In the genomic region with DNA sequence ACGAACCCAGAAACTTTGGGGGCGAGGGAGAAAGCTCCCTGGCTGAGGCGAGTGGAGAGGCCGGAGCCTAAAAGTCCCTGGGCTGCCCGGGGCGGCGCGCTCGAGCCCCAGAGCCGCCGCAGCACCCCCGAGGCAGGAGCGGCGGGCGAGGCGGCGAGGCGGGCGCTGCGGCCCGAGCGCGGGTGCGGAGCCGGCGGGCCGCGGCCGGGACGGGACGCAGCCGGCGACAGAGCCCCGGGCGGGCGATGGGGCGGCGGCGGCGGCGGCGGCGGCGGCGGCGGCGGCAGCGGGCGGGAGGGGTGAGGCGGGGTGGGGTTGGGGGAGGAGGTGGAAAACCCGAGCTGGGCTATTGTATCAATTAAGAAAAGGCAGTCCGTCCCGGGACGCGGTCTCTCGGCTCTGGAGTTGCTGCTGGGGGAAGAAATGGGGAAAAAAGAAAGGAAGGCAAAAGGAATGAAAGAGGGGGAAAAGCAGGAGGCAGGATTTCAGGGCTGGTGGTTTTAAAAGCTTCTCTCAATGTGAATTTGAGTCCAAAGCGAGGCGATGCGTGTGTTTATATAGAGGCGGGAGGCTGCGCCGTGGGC, we compare ENCODE assay signal across 9 cellular contexts. TPM values are rescaled to one million over a fixed set of nuclear protein-coding genes. Genes with fewer than 3 reads are reported as not detected.
DNase-seq lines count a peak whose midpoint lies in the region; ATAC-seq, FAIRE-seq and TF ChIP-seq lines count a peak whose summit lies in the region.
"Had no signal": no experiment of that assay in that cellular context is flagged by ENCODE, and none has a peak within 500 bp of the region (broad histone marks: within the 10 kb centered on the region; RNA-seq: fewer than 3 reads in every experiment).

No MANE protein-coding gene starts in this region.

- H3K9me3 Mint-ChIP-seq in IgD-negative memory B cell, result peaks cover 0 to 5% (median 0%) of the 10 kb centered on the region in 3 donors
- no peaks in the 10 kb centered on the region for H3K9me3 Mint-ChIP-seq in MCF 10A (ENCODE audit: unreplicated experiment)

- H3K27me3 ChIP-seq in BJ (ENCODE audit: control insufficient read depth, insufficient read depth, low read length) (peaks cover 55% of the 10 kb centered on the region), mesenchymal stem cell (ENCODE audit: control insufficient read depth in 1 of 2, insufficient read depth in 1 of 2, low read length in 2 of 2) (peaks cover 52 to 82% of the 10 kb centered on the region in 2 experiments)

- H2AK5ac ChIP-seq in mesenchymal stem cell (ENCODE audit: low read length, severe bottlenecking), result no peak overlapping the region

- H4K91ac ChIP-seq in mesenchymal stem cell (ENCODE audit: low read length), result no peak overlapping the region

- H3K18ac ChIP-seq in mesenchymal stem cell (ENCODE audit: low read depth in 1 of 2, low read length in 2 of 2), result no peak overlapping the region

- H2BK5ac ChIP-seq in mesenchymal stem cell (ENCODE audit: low read depth, low read length, poor library complexity, severe bottlenecking), result no peak overlapping the region

- H3K36me3 Mint-ChIP-seq in IgD-negative memory B cell, result peaks cover 3% of the 10 kb centered on the region
- no peaks in the 10 kb centered on the region for H3K36me3 Mint-ChIP-seq in MCF 10A (ENCODE audit: insufficient read depth, unreplicated experiment)

- H2BK15ac ChIP-seq in mesenchymal stem cell (ENCODE audit: low read depth, poor library complexity, severe bottlenecking), result no peak overlapping the region

- H3K4me1 ChIP-seq in mesenchymal stem cell (ENCODE audit: control insufficient read depth, insufficient read depth, low read depth, low read length), result peaks cover 48% of the 10 kb centered on the region

- TF ChIP-seq CTCF in BJ (IDR thresholded peaks at IDR 0.05; ENCODE audit: insufficient read depth, low read depth, low read length) (no peak), MCF 10A (IDR thresholded peaks at IDR 0.05; ENCODE audit: unreplicated experiment) (no peak)

- peak overlapping the region; percentile 45 for H3K4me3 ChIP-seq in BJ (ENCODE audit: low read depth, low read length)
- peak overlapping the region; percentile 38 to 87 for H3K4me3 ChIP-seq in mesenchymal stem cell (ENCODE audit: insufficient read depth in 1 of 2, low read depth in 1 of 2, low read length in 2 of 2)

- H3K14ac ChIP-seq in mesenchymal stem cell (ENCODE audit: low read length in 2 of 2), result no peak overlapping the region

- H3K36me3 ChIP-seq in BJ (ENCODE audit: control insufficient read depth, insufficient read depth, low read length), result no peaks in the 10 kb centered on the region
- H3K36me3 ChIP-seq in mesenchymal stem cell (ENCODE audit: control insufficient read depth in 1 of 2, insufficient read depth in 2 of 2, low read depth in 1 of 2, low read length in 2 of 2), result no peaks in the 10 kb centered on the region

- no peak overlapping the region for H3K4ac ChIP-seq in mesenchymal stem cell (ENCODE audit: low read depth in 1 of 2, low read length in 2 of 2)

- POLR2A ChIA-PET in BJ (lab: Charles Lee), result interaction anchor here (0.5 to 0.6 kb wide), 3 partner anchors 47 to 817 kb away, joined by 7 to 29 read pairs (median 9); a partner anchor contains a TSS
- POLR2A ChIA-PET in MCF 10A (lab: Yijun Ruan, JAX), result interaction anchor here (0.6 to 1.8 kb wide), 5 partner anchors 224 to 468 kb away, joined by 3 to 5 read pairs (median 4); no protein-coding TSS in a partner anchor

- H4K8ac ChIP-seq in mesenchymal stem cell (ENCODE audit: low read length), result no peak overlapping the region

- H2AFZ ChIP-seq in mesenchymal stem cell (ENCODE audit: low read depth, low read length), result no peak overlapping the region

- H3K9me3 ChIP-seq in mesenchymal stem cell (ENCODE audit: control insufficient read depth, low read length), result no peaks in the 10 kb centered on the region

- H2BK12ac ChIP-seq in mesenchymal stem cell (ENCODE audit: low read length in 2 of 2), result no peak overlapping the region

- peak overlapping the region; percentile 45 to 95 (median 87) for H3K4me3 Mint-ChIP-seq in IgD-negative memory B cell
- peak overlapping the region; percentile 79 for H3K4me3 Mint-ChIP-seq in MCF 10A (ENCODE audit: unreplicated experiment)

- H3K79me1 ChIP-seq in mesenchymal stem cell (replicated peaks; ENCODE audit: low read length, poor library complexity, severe bottlenecking), result no peaks in the 10 kb centered on the region

- peak overlapping the region; percentile 87 for H3K4me2 ChIP-seq in mesenchymal stem cell (ENCODE audit: low read length, poor library complexity, severe bottlenecking)

- CTCF ChIA-PET in BJ (lab: Yijun Ruan, JAX) (interaction anchor here (0.8 to 10.2 kb wide), 7 partner anchors 8 to 599 kb away, joined by 3 to 213 read pairs (median 5); no protein-coding TSS in a partner anchor), MCF 10A (lab: Yijun Ruan, JAX) (interaction anchor here (0.5 to 6.0 kb wide), 10 partner anchors 14 to 1031 kb away, joined by 3 to 204 read pairs (median 4); a partner anchor contains a TSS)

- H3K27ac Mint-ChIP-seq in IgD-negative memory B cell (no peak overlapping the region), MCF 10A (ENCODE audit: low read depth, unreplicated experiment) (no peak overlapping the region)

- no TSS peak for BruUV-seq in MCF 10A (replicated peaks; lab: Mats Ljungman, UMichigan)

- no peak overlapping the region for H3K27ac ChIP-seq in mesenchymal stem cell (ENCODE audit: low read length, poor library complexity, severe bottlenecking)

- intact Hi-C loops in MCF 10A (cut with micrococcal nuclease), result loop anchor here (5.0 kb wide), 2 partner anchors 266 to 536 kb away; no protein-coding TSS in a partner anchor

- 2% methylated on average over 42 of the region's 62 CpGs for WGBS in mesenchymal stem cell

- peak overlapping the region; percentile 85 for H3K9ac ChIP-seq in mesenchymal stem cell (ENCODE audit: low read length)

- DNase-seq in BJ (ENCODE audit: low read depth), result no peak
- DNase-seq in MCF 10A (ENCODE audit: unreplicated experiment), result peak; percentile 46
- DNase-seq in mesenchymal stem cell, result no peak
- peak; percentile 52 for DNase-seq in urothelium cell line (ENCODE audit: low spot score)
- no peak for DNase-seq in HPDE6-E6E7 (ENCODE audit: extremely low spot score)
- no peak for DNase-seq in H54 (ENCODE audit: insufficient read length, low spot score)

- no peak overlapping the region for H3K23ac ChIP-seq in mesenchymal stem cell (ENCODE audit: low read length in 2 of 2)

- H3K4me1 Mint-ChIP-seq in IgD-negative memory B cell (peaks cover 11 to 24% (median 17%) of the 10 kb centered on the region in 3 donors), MCF 10A (ENCODE audit: insufficient read depth, unreplicated experiment) (peaks cover 27% of the 10 kb centered on the region)

- no peak for FAIRE-seq in urothelium cell line (lab: Jason Lieb, UNC)
- no peak for FAIRE-seq in H54 (lab: Jason Lieb, UNC)
- FAIRE-seq: colon had no signal

- no peak for ATAC-seq in HG03460 (IDR thresholded peaks at IDR 0.05; ENCODE audit: unreplicated experiment)

- peaks cover 69% of the 10 kb centered on the region for H3K27me3 Mint-ChIP-seq in IgD-negative memory B cell
- peaks cover 37% of the 10 kb centered on the region for H3K27me3 Mint-ChIP-seq in MCF 10A (ENCODE audit: insufficient read depth, unreplicated experiment)

- H2BK120ac ChIP-seq in mesenchymal stem cell (ENCODE audit: low read depth, low read length), result no peak overlapping the region

- no peak for TF ChIP-seq POLR2A in H54 (IDR thresholded peaks at IDR 0.05; ENCODE audit: low read depth, low read length)

RNA-seq across cellular contexts. Expression of a gene that starts 0.8 kb away (rescaled TPM):
- 0.16 and 0.27 TPM in 2 replicates for polyA plus RNA-seq in BJ (2011; rRNA removed)
- 0.15 and 0.43 TPM in 2 replicates for polyA minus RNA-seq in BJ (2011; rRNA and poly(A)+ RNA removed)
- not detected for polyA plus RNA-seq in IgD-negative memory B cell
- total RNA-seq in MCF 10A (2022), result 14.1 and 16.9 TPM in 2 replicates
- polyA plus RNA-seq in mesenchymal stem cell (2013, experiment 1 of 2), result 0.08 TPM
- polyA plus RNA-seq in mesenchymal stem cell (2013, experiment 2 of 2), result 0.10 TPM

Comparison
In these comparisons a context has a peak if more than half of its experiments do, and no peak if none do; other contexts are left out.
1. DNase-seq: peak in MCF 10A (single experiment) and urothelium cell line (single experiment); none in BJ (single experiment), mesenchymal stem cell (single experiment), HPDE6-E6E7 (single experiment) and H54 (single experiment).